8 cellular contexts compared by ENCODE assay signal in genomic region chr1:155228096-155228427, GRCh38. TPM values are rescaled to one million over a fixed set of nuclear protein-coding genes. Genes with fewer than 3 reads are reported as not detected.
DNase-seq lines count a peak whose midpoint lies in the region; ATAC-seq and TF ChIP-seq lines count a peak whose summit lies in the region.

No MANE protein-coding gene starts in this region.

- H3K27me3 Mint-ChIP-seq in activated T-cell treated with anti-CD3 and anti-CD28 coated beads, Interleukin-2, amount 50 U/mL, for 4 hours (ENCODE audit: low read depth): no peaks in the 10 kb centered on the region

- H3K4me3 ChIP-seq in astrocyte of the cerebellum (ENCODE audit: low read depth, low read length) (peak overlapping the region; percentile 69), right lobe of liver (peak overlapping the region; percentile 27 to 69 (median 62)), tibial artery (peak overlapping the region; percentile 53 to 66)

- TF ChIP-seq CTCF in astrocyte of the cerebellum (IDR thresholded peaks at IDR 0.05; ENCODE audit: low read depth, low read length, missing control alignments) (no peak), right lobe of liver (IDR thresholded peaks at IDR 0.05) (no peak), tibial artery (IDR thresholded peaks at IDR 0.05) (no peak)

- H3K27ac ChIP-seq in right lobe of liver: peak overlapping the region in 2 of 3 donors; percentile 23 to 61
- H3K27ac ChIP-seq in tibial artery: peak overlapping the region; percentile 80 to 84

- no peak for DNase-seq in activated T-cell treated with anti-CD3 and anti-CD28 coated beads, Interleukin-2, amount 50 U/mL, for 4 hours
- DNase-seq in activated T-cell treated with anti-CD3 and anti-CD28 coated beads, Interleukin-2, amount 50 U/mL, for 48 hours: no peak
- DNase-seq in astrocyte of the cerebellum (ENCODE audit: low read depth) (no peak), right lobe of liver (no peak), tibial artery (peak in 1 of 2 donors; percentile 52), NCI-H1694 (lab: John Stamatoyannopoulos, UW) (no peak), NCI-H526 (lab: John Stamatoyannopoulos, UW) (no peak)
- no peak for DNase-seq in activated CD4-positive, CD25-positive, alpha-beta regulatory T cell (lab: John Stamatoyannopoulos, UW)

- peaks cover 17% of the 10 kb centered on the region for H3K4me1 Mint-ChIP-seq in activated T-cell treated with anti-CD3 and anti-CD28 coated beads, Interleukin-2, amount 50 U/mL, for 4 hours (ENCODE audit: low read depth)

- TF ChIP-seq POLR2A in right lobe of liver (IDR thresholded peaks at IDR 0.05): no peak

- in situ Hi-C loops in astrocyte of the cerebellum (cut with HindIII; ENCODE audit: low sequenced_read_pairs): no loop called here

- H3K36me3 Mint-ChIP-seq in activated T-cell treated with anti-CD3 and anti-CD28 coated beads, Interleukin-2, amount 50 U/mL, for 4 hours (ENCODE audit: insufficient read depth): no peaks in the 10 kb centered on the region

- peak overlapping the region; percentile 94 for H3K4me3 Mint-ChIP-seq in activated T-cell treated with anti-CD3 and anti-CD28 coated beads, Interleukin-2, amount 50 U/mL, for 4 hours

- no peaks in the 10 kb centered on the region for H3K9me3 Mint-ChIP-seq in activated T-cell treated with anti-CD3 and anti-CD28 coated beads, Interleukin-2, amount 50 U/mL, for 4 hours

- WGBS in right lobe of liver (ENCODE audit: insufficient coverage, low coverage, low lambda C conversion rate, missing lambda C conversion rate): 48% methylated on average over 9 of the region's 9 CpGs

- H3K27me3 ChIP-seq in right lobe of liver: no peaks in the 10 kb centered on the region
- no peaks in the 10 kb centered on the region for H3K27me3 ChIP-seq in tibial artery

- H3K4me1 ChIP-seq in right lobe of liver (peaks cover 0 to 8% (median 0%) of the 10 kb centered on the region in 4 donors), tibial artery (peaks cover 0 to 53% (median 31%) of the 10 kb centered on the region in 4 donors)

- no peaks in the 10 kb centered on the region for H3K9me3 ChIP-seq in right lobe of liver
- H3K9me3 ChIP-seq in tibial artery: no peaks in the 10 kb centered on the region

- H3K36me3 ChIP-seq in right lobe of liver (no peaks in the 10 kb centered on the region), tibial artery (no peaks in the 10 kb centered on the region)

- no peak for ATAC-seq in activated T-cell treated with anti-CD3 and anti-CD28 coated beads, Interleukin-2, amount 50 U/mL, for 4 hours
- ATAC-seq in right lobe of liver: no peak

- intact Hi-C loops in right lobe of liver (cut with DNase I) (no loop called here), tibial artery (cut with DNase I; ENCODE audit: low total_unique reads) (no loop called here)

RNA-seq across cellular contexts. Expression of gene MTX1, which starts 19.6 kb away (rescaled TPM):
- 10 to 100 TPM; 77.4 to 88.6 (median 77.7) TPM for total RNA-seq in activated T-cell treated with anti-CD3 and anti-CD28 coated beads, Interleukin-2, amount 50 U/mL, for 4 hours
- total RNA-seq in right lobe of liver: 10 to 100 TPM; 20.0 to 50.7 (median 23.9) TPM

RNA-seq across cellular contexts. Expression of gene THBS3, which starts 20.4 kb away (rescaled TPM):
- 1 to 10 TPM; 3.0 to 4.1 (median 3.7) TPM for total RNA-seq in activated T-cell treated with anti-CD3 and anti-CD28 coated beads, Interleukin-2, amount 50 U/mL, for 4 hours
- 10 to 100 TPM in 3 of 6 experiments, 1 to 10 TPM in 3; 4.0 to 14.4 (median 10.5) TPM for total RNA-seq in right lobe of liver

RNA-seq across cellular contexts. Expression of gene ENTREP3, which starts 27.2 kb away (rescaled TPM):
- 10 to 100 TPM; 31.7 to 41.3 (median 39.8) TPM for total RNA-seq in activated T-cell treated with anti-CD3 and anti-CD28 coated beads, Interleukin-2, amount 50 U/mL, for 4 hours
- total RNA-seq in right lobe of liver: 10 to 100 TPM in 2 of 6 experiments, 1 to 10 TPM in 4; 7.2 to 13.0 (median 9.6) TPM

RNA-seq across cellular contexts. Expression of gene SCAMP3, which starts 34.1 kb away (rescaled TPM):
- 100 to 1,000 TPM; 193 to 214 (median 208) TPM for total RNA-seq in activated T-cell treated with anti-CD3 and anti-CD28 coated beads, Interleukin-2, amount 50 U/mL, for 4 hours
- 10 to 100 TPM; 27.9 to 63.4 (median 29.2) TPM for total RNA-seq in right lobe of liver

RNA-seq across cellular contexts. Expression of gene CLK2, which starts 45.2 kb away (rescaled TPM):
- 10 to 100 TPM; 64.2 to 68.4 (median 66.3) TPM for total RNA-seq in activated T-cell treated with anti-CD3 and anti-CD28 coated beads, Interleukin-2, amount 50 U/mL, for 4 hours
- total RNA-seq in right lobe of liver: 10 to 100 TPM; 10.4 to 29.2 (median 20.2) TPM
